ENCODE assay signal across 12 cellular contexts in genomic region chr11:121928597-121929580, GRCh38.
DNase-seq lines count a peak whose midpoint lies in the region; ATAC-seq and TF ChIP-seq lines count a peak whose summit lies in the region.
"Had no signal": no experiment of that assay in that cellular context is flagged by ENCODE, and none has a peak within 500 bp of the region (broad histone marks: within the 10 kb centered on the region; RNA-seq: fewer than 3 reads in every experiment).

No MANE protein-coding gene starts in this region.

- peak overlapping the region; percentile 69 for H2AFZ ChIP-seq in osteoblast (ENCODE audit: low read length)

- H3K79me2 ChIP-seq in osteoblast (ENCODE audit: insufficient read depth, low read length): no peaks in the 10 kb centered on the region

- intact Hi-C loops in heart right ventricle (cut with DNase I): no loop called here
- intact Hi-C loops in Right ventricle myocardium inferior (cut with DNase I): no loop called here

- H3K36me3 ChIP-seq in heart right ventricle: no peaks in the 10 kb centered on the region
- H3K36me3 ChIP-seq in right atrium auricular region: no peaks in the 10 kb centered on the region
- H3K36me3 ChIP-seq in osteoblast (ENCODE audit: insufficient read depth, low read length): no peaks in the 10 kb centered on the region
- H3K36me3 ChIP-seq: pancreas had no signal

- H3K27me3 ChIP-seq in heart right ventricle (peaks cover 0 to 19% (median 0%) of the 10 kb centered on the region in 7 donors), right atrium auricular region (no peaks in the 10 kb centered on the region), osteoblast (ENCODE audit: insufficient read depth, low read length) (no peaks in the 10 kb centered on the region)

- no peaks in the 10 kb centered on the region for H3K9me3 ChIP-seq in heart right ventricle
- no peaks in the 10 kb centered on the region for H3K9me3 ChIP-seq in right atrium auricular region
- H3K9me3 ChIP-seq in osteoblast (ENCODE audit: low read depth, low read length): no peaks in the 10 kb centered on the region
- H3K9me3 ChIP-seq: A549, pancreas had no signal

- H4K20me1 ChIP-seq in osteoblast (ENCODE audit: insufficient read depth, low read length): no peaks in the 10 kb centered on the region

- TF ChIP-seq CTCF in heart right ventricle (IDR thresholded peaks at IDR 0.05): no peak
- TF ChIP-seq CTCF in right atrium auricular region (IDR thresholded peaks at IDR 0.05): no peak
- no peak for TF ChIP-seq CTCF in osteoblast (IDR thresholded peaks at IDR 0.05; ENCODE audit: extremely low read depth, low read depth, low read length)

- peak overlapping the region; percentile 91 for H3K4me2 ChIP-seq in osteoblast (ENCODE audit: insufficient read depth, low read length)
- H3K4me2 ChIP-seq: A549 had no signal

- H3K27ac ChIP-seq in heart right ventricle (peak overlapping the region in 4 of 10 donors; percentile 13 to 76 (median 48)), right atrium auricular region (no peak overlapping the region), osteoblast (ENCODE audit: low read depth, low read length) (no peak overlapping the region)
- H3K27ac ChIP-seq: A549 had no signal

- H3K4me1 ChIP-seq in heart right ventricle: peaks cover 0 to 22% (median 17%) of the 10 kb centered on the region in 9 donors
- H3K4me1 ChIP-seq in right atrium auricular region: peaks cover 0 to 20% of the 10 kb centered on the region in 2 donors
- peaks cover 21% of the 10 kb centered on the region for H3K4me1 ChIP-seq in osteoblast (ENCODE audit: insufficient read depth, low read length)
- H3K4me1 ChIP-seq: A549 had no signal

- WGBS in heart right ventricle, 2 donors: 34% methylated on average over 16 of the region's 16 CpGs

- ATAC-seq in heart right ventricle (peak in 2 of 8 donors; percentile 18 to 22), Right ventricle myocardium inferior (no peak), HG02981 (IDR thresholded peaks at IDR 0.05; ENCODE audit: unreplicated experiment) (no peak)
- ATAC-seq: A549 had no signal

- DNase-seq in heart right ventricle (no peak), Right ventricle myocardium inferior (ENCODE audit: missing footprints) (no peak), right atrium auricular region (ENCODE audit: low spot score) (no peak), osteoblast (ENCODE audit: insufficient read length, low spot score, missing footprints) (no peak), KG1 (lab: John Stamatoyannopoulos, UW) (no peak), NCI-H187 (lab: John Stamatoyannopoulos, UW) (no peak), NCI-H345 treated with DMSO at 0.1 percent for 48 hours (lab: John Stamatoyannopoulos, UW; ENCODE audit: unreplicated experiment) (no peak)
- DNase-seq: NCI-H526 treated with DMSO at 0.1 percent for 48 hours, T-helper 2 cell had no signal

- H3K4me3 ChIP-seq in heart right ventricle: peak overlapping the region in 8 of 10 donors; percentile 17 to 46 (median 42)
- peak overlapping the region; percentile 5 to 32 for H3K4me3 ChIP-seq in right atrium auricular region
- H3K4me3 ChIP-seq in osteoblast (ENCODE audit: insufficient read depth, low read length): peak overlapping the region; percentile 72
- H3K4me3 ChIP-seq: A549 had no signal

Comparison
In these comparisons a context has a peak if more than half of its experiments do, and no peak if none do; other contexts are left out.
1. H3K4me3 ChIP-seq: peak in every context shown above with its lines; median percentile 72 in osteoblast; 42 in heart right ventricle; 18 in right atrium auricular region.